Comparison of ENCODE assay signal across 9 cellular contexts in the genomic region with DNA sequence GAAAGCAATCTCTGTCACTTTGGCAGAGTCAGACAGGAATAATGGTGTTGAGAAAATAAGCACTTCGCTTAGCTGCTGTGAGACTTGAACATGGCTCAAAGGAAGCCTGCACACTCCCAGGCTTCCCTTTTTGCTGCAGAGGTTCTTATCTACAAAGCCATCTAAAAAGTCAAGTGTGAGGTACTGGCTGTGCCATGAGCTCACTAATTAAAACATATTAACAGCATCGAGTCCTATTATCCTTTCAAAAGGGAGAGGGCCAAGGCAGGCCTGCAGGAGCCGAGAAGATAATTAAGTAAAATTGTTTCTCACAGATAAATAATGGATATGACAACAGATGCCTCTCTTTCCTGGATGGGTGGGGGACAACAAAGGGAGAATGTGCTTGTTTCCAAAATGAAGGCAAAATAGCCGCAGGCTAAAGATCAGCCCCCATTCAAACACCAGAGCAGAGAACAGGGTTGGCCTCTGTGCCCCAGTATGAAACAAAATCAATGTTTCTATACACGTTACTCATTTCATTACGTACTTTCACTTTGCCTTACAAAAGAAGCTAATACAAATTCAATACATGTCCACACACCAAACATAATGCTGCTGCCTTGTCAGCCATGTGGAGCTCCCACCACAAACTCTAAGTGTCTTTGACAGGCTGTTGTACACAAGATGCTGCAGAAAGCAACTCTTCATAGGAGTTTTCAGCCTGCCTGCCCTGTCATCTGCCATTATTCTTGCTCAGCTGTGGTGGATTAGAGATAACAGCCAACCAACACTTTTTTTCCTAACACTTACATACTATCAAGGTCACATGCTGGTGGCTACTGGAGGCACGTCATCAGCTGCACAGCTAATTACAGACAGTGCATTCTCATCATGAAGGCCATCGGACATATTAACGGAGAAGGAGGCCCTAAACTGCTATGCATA. TPM values are rescaled to one million over a fixed set of nuclear protein-coding genes. Genes with fewer than 3 reads are reported as not detected.
DNase-seq lines count a peak whose midpoint lies in the region; ATAC-seq and TF ChIP-seq lines count a peak whose summit lies in the region.
"Had no signal": no experiment of that assay in that cellular context is flagged by ENCODE, and none has a peak within 500 bp of the region (broad histone marks: within the 10 kb centered on the region; RNA-seq: fewer than 3 reads in every experiment).

No MANE protein-coding gene starts in this region.

- H3K9me3 Mint-ChIP-seq in natural killer cell, result no peaks in the 10 kb centered on the region
- no peaks in the 10 kb centered on the region for H3K9me3 Mint-ChIP-seq in natural killer cell treated with Interleukin-12 subunit alpha and Interleukin-12 subunit beta and Interleukin-15 and Interleukin-18, amount 100 ng/mL, for 72 hours
- H3K9me3 Mint-ChIP-seq in type B pancreatic cell, result no peaks in the 10 kb centered on the region

- H3K27me3 Mint-ChIP-seq in natural killer cell (ENCODE audit: low read depth in 2 of 2), result no peaks in the 10 kb centered on the region
- peaks cover 4 to 7% of the 10 kb centered on the region in 2 donors for H3K27me3 Mint-ChIP-seq in natural killer cell treated with Interleukin-12 subunit alpha and Interleukin-12 subunit beta and Interleukin-15 and Interleukin-18, amount 100 ng/mL, for 72 hours
- H3K27me3 Mint-ChIP-seq in type B pancreatic cell, result no peaks in the 10 kb centered on the region

- H3K4me3 Mint-ChIP-seq in natural killer cell (peak overlapping the region; percentile 14), type B pancreatic cell (peak overlapping the region; percentile 21)
- no peak overlapping the region for H3K4me3 Mint-ChIP-seq in natural killer cell treated with Interleukin-12 subunit alpha and Interleukin-12 subunit beta and Interleukin-15 and Interleukin-18, amount 100 ng/mL, for 72 hours

- H3K27ac Mint-ChIP-seq in natural killer cell, result peak overlapping the region; percentile 45 to 79
- no peak overlapping the region for H3K27ac Mint-ChIP-seq in natural killer cell treated with Interleukin-12 subunit alpha and Interleukin-12 subunit beta and Interleukin-15 and Interleukin-18, amount 100 ng/mL, for 72 hours
- H3K27ac Mint-ChIP-seq in type B pancreatic cell, result peak overlapping the region; percentile 44

- H3K4me1 Mint-ChIP-seq in natural killer cell (peaks cover 0 to 24% of the 10 kb centered on the region in 2 donors), type B pancreatic cell (ENCODE audit: unreplicated experiment) (peaks cover 40% of the 10 kb centered on the region)
- no peaks in the 10 kb centered on the region for H3K4me1 Mint-ChIP-seq in natural killer cell treated with Interleukin-12 subunit alpha and Interleukin-12 subunit beta and Interleukin-15 and Interleukin-18, amount 100 ng/mL, for 72 hours (ENCODE audit: low read depth in 2 of 2)

- ATAC-seq in natural killer cell (peak in 2 of 3 donors; percentile 45 to 85), left cardiac atrium (peak; percentile 72 to 73)
- no peak for ATAC-seq in natural killer cell treated with Interleukin-12 subunit alpha and Interleukin-12 subunit beta and Interleukin-15 and Interleukin-18, amount 100 ng/mL, for 72 hours

- intact Hi-C loops in natural killer cell (cut with micrococcal nuclease), result no loop called here
- intact Hi-C loops in left cardiac atrium (cut with DNase I), result no loop called here

- peak; percentile 15 for DNase-seq in natural killer cell
- DNase-seq in natural killer cell treated with Interleukin-12 subunit alpha and Interleukin-12 subunit beta and Interleukin-15 and Interleukin-18, amount 100 ng/mL, for 72 hours (ENCODE audit: low spot score), result no peak
- DNase-seq in SK-N-DZ (ENCODE audit: low spot score), result peak; percentile 59
- no peak for DNase-seq in left cardiac atrium
- DNase-seq in type B pancreatic cell (ENCODE audit: extremely low spot score, unreplicated experiment), result no peak
- no peak for DNase-seq in middle frontal gyrus (ENCODE audit: extremely low spot score, low spot score)
- no peak for DNase-seq in CD1c-positive myeloid dendritic cell (ENCODE audit: extremely low spot score)
- no peak for DNase-seq in activated naive CD4-positive, alpha-beta T cell (lab: John Stamatoyannopoulos, UW)
- DNase-seq: activated naive CD4-positive, alpha-beta T cell treated with Interleukin-2 at 50 U/mL for 16 hours had no signal

- TF ChIP-seq CTCF in natural killer cell (IDR thresholded peaks at IDR 0.05) (no peak), type B pancreatic cell (conservative IDR thresholded peaks at IDR 0.05) (no peak)

- H3K36me3 Mint-ChIP-seq in natural killer cell (no peaks in the 10 kb centered on the region), type B pancreatic cell (no peaks in the 10 kb centered on the region)
- H3K36me3 Mint-ChIP-seq in natural killer cell treated with Interleukin-12 subunit alpha and Interleukin-12 subunit beta and Interleukin-15 and Interleukin-18, amount 100 ng/mL, for 72 hours, result no peaks in the 10 kb centered on the region

RNA-seq across cellular contexts. Expression of a gene that starts 55.3 kb away (rescaled TPM):
- total RNA-seq in natural killer cell (1 to 10 TPM; 4.2 to 8.6 (median 6.2) TPM), left cardiac atrium (1 to 10 TPM; 8.0 to 9.5 TPM), type B pancreatic cell (ENCODE audit: low replicate concordance) (29.5 and 39.8 TPM in 2 replicates)
- 1 to 10 TPM in 1 of 2 donors, under 1 TPM in 1; 0.56 to 1.0 TPM for total RNA-seq in natural killer cell treated with Interleukin-12 subunit alpha and Interleukin-12 subunit beta and Interleukin-15 and Interleukin-18, amount 100 ng/mL, for 72 hours
- polyA plus RNA-seq in SK-N-DZ (2014; cell fraction: cytosol; rRNA removed), result 19.1 and 19.8 TPM in 2 replicates
- polyA plus RNA-seq in SK-N-DZ (2014; cell fraction: nucleus; rRNA removed), result 27.5 and 29.1 TPM in 2 replicates

Comparison
In these comparisons a context has a peak if more than half of its experiments do, and no peak if none do; other contexts are left out.
1. ATAC-seq: peak in natural killer cell (2 of 3) and left cardiac atrium (2 of 2); none in natural killer cell treated with Interleukin-12 subunit alpha and Interleukin-12 subunit beta and Interleukin-15 and Interleukin-18, amount 100 ng/mL, for 72 hours (0 of 2).
2. DNase-seq: peak in natural killer cell (single experiment) and SK-N-DZ (single experiment); none in natural killer cell treated with Interleukin-12 subunit alpha and Interleukin-12 subunit beta and Interleukin-15 and Interleukin-18, amount 100 ng/mL, for 72 hours (single experiment), left cardiac atrium (single experiment), type B pancreatic cell (single experiment), middle frontal gyrus (single experiment), CD1c-positive myeloid dendritic cell (single experiment) and activated naive CD4-positive, alpha-beta T cell (0 of 4).
3. H3K27ac Mint-ChIP-seq: peak in natural killer cell (2 of 2) and type B pancreatic cell (single experiment); none in natural killer cell treated with Interleukin-12 subunit alpha and Interleukin-12 subunit beta and Interleukin-15 and Interleukin-18, amount 100 ng/mL, for 72 hours (0 of 2).